22 cellular contexts compared by ENCODE assay signal in genomic region chr14:51436630-51437029, GRCh38.
"Had no signal": no experiment of that assay in that cellular context is flagged by ENCODE, and none has a peak within 500 bp of the region (broad histone marks: within the 10 kb centered on the region; RNA-seq: fewer than 3 reads in every experiment).

No MANE protein-coding gene starts in this region.

- H3K36me3 Mint-ChIP-seq: naive thymus-derived CD4-positive, alpha-beta T cell had no signal

- H3K27ac Mint-ChIP-seq: naive thymus-derived CD4-positive, alpha-beta T cell had no signal

- H3K27ac ChIP-seq: coronary artery, dorsolateral prefrontal cortex, esophagus muscularis mucosa, foreskin keratinocyte, gastroesophageal sphincter, heart left ventricle, left lung, lower lobe of right lung had no signal

- H3K9me3 ChIP-seq: esophagus muscularis mucosa, gastroesophageal sphincter, heart left ventricle, left lung, lower lobe of right lung had no signal

- H3K36me3 ChIP-seq: esophagus muscularis mucosa, gastroesophageal sphincter, heart left ventricle, left lung, lower lobe of right lung had no signal

- H3K4me3 ChIP-seq: coronary artery, dorsolateral prefrontal cortex, esophagus muscularis mucosa, gastroesophageal sphincter, heart left ventricle, left lung, lower lobe of right lung had no signal

- H3K4me1 ChIP-seq: esophagus muscularis mucosa, gastroesophageal sphincter, left lung, lower lobe of right lung had no signal

- DNase-seq: dermis blood vessel endothelial cell; dorsolateral prefrontal cortex; effector CD4-positive, alpha-beta T cell; effector memory CD4-positive, alpha-beta T cell; foreskin keratinocyte; heart left ventricle; hippocampal formation; left cardiac atrium; left lung; left ventricle myocardium superior; lower lobe of right lung; mesendoderm; midbrain; naive thymus-derived CD4-positive, alpha-beta T cell had no signal

- H3K4me1 Mint-ChIP-seq: naive thymus-derived CD4-positive, alpha-beta T cell had no signal

- H3K27me3 ChIP-seq: dorsolateral prefrontal cortex, esophagus muscularis mucosa, foreskin keratinocyte, gastroesophageal sphincter, heart left ventricle, left lung had no signal

- H3K4me3 Mint-ChIP-seq: naive thymus-derived CD4-positive, alpha-beta T cell had no signal

- FAIRE-seq: colon, endothelial cell of umbilical vein, frontal cortex, islet of Langerhans, keratinocyte had no signal
